Comparison of ENCODE assay signal across 18 cellular contexts in the genomic region with DNA sequence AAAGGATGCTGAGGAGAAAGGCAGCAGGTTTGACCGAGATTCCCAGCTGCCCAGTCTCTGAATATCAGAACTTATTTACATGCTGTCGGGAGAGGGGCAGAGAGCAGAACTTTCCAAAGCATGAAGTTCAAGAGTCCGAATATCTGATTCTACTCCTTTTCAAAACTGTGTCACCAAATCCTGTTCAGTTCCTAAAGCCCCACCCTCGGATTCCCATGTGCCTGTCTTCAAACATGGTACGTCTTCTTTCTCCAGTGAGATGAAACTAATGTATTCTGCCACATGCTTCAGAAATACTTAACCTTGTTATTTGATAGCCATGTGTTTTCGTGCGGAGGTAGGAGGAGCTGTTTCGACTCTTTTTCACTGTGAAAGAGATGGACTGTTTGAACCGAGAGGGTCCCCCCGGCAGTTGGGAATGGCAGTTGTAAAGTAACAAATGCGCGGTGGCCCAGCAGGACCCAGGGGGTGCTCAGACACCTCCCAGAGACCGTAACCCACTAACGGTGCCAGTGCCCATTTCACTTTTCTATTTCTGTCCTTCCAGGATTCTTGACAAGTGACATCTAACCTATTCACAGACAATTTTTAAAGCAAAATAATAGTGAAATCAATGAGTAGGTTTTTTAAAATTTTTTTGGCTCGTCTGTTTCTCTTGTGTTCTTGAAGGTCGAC.
DNase-seq lines count a peak whose midpoint lies in the region; ATAC-seq and TF ChIP-seq lines count a peak whose summit lies in the region.
"Had no signal": no experiment of that assay in that cellular context is flagged by ENCODE, and none has a peak within 500 bp of the region (broad histone marks: within the 10 kb centered on the region; RNA-seq: fewer than 3 reads in every experiment).

No MANE protein-coding gene starts in this region.

- no peaks in the 10 kb centered on the region for H3K27me3 ChIP-seq in endodermal cell (ENCODE audit: control insufficient read depth, insufficient read depth, low read length, poor library complexity, severe bottlenecking)
- H3K27me3 ChIP-seq in neuronal stem cell (ENCODE audit: control insufficient read depth in 3 of 3, insufficient read depth in 3 of 3, low read depth in 1 of 3, low read length in 3 of 3): no peaks in the 10 kb centered on the region
- H3K27me3 ChIP-seq: sigmoid colon, uterus had no signal

- H3K79me1 ChIP-seq in neuronal stem cell (ENCODE audit: low read depth, low read length): no peaks in the 10 kb centered on the region

- 70 to 80% methylated on average over 7 to 16 of the region's 16 CpGs for WGBS in endodermal cell (ENCODE audit: insufficient coverage in 1 of 2, insufficient read length in 1 of 2), 2 experiments
- WGBS in neuronal stem cell (ENCODE audit: extremely low coverage in 2 of 2, insufficient read length in 2 of 2, insufficient replicate concordance in 1 of 2), 2 donors: no CpG with 5 or more reads among the region's 16 CpGs

- no peak overlapping the region for H2BK5ac ChIP-seq in neuronal stem cell (ENCODE audit: low read length)

- DNase-seq in G401 (ENCODE audit: low spot score) (peak; percentile 66), NCI-H2171 (lab: John Stamatoyannopoulos, UW) (peak; percentile 61), endodermal cell (no peak), neuronal stem cell (ENCODE audit: low spot score) (no peak), COLO829 (ENCODE audit: low spot score) (no peak), NCI-H1436 (lab: John Stamatoyannopoulos, UW) (no peak), germinal center (ENCODE audit: low spot score) (no peak)
- DNase-seq: activated CD4-positive, alpha-beta T cell treated with anti-CD3 and anti-CD28 coated beads, Interleukin-2, amount 50 U/mL, for 48 hours; NCI-H2029 treated with DMSO at 0.1 percent for 48 hours; sigmoid colon; stimulated activated CD4-positive, alpha-beta T cell treated with anti-CD3 and anti-CD28 coated beads, Interleukin-2, amount 100 ng/mL, for 24 hours; uterus had no signal

- H3K4me2 ChIP-seq in neuronal stem cell (ENCODE audit: insufficient read depth, low read length, poor library complexity, severe bottlenecking): no peak overlapping the region

- no peak overlapping the region for H4K8ac ChIP-seq in neuronal stem cell (ENCODE audit: low read depth, low read length)

- H3K9ac ChIP-seq in endodermal cell (ENCODE audit: extremely low read depth, low read length, poor library complexity, severe bottlenecking) (no peak overlapping the region), neuronal stem cell (ENCODE audit: low read depth, low read length, poor library complexity) (no peak overlapping the region)

- H2BK120ac ChIP-seq in neuronal stem cell (ENCODE audit: low read depth, low read length): no peak overlapping the region

- peaks cover 6% of the 10 kb centered on the region for H3K4me1 Mint-ChIP-seq in endodermal cell
- H3K4me1 Mint-ChIP-seq: activated naive CD4-positive, alpha-beta T cell treated with anti-CD3 and anti-CD28 coated beads, Interleukin-2, amount 50 U/mL, for 24 hours had no signal

- no peak for TF ChIP-seq CTCF in endodermal cell (conservative IDR thresholded peaks at IDR 0.05)

- H3K36me3 ChIP-seq in endodermal cell (ENCODE audit: control insufficient read depth, insufficient read depth, low read length): no peaks in the 10 kb centered on the region
- no peaks in the 10 kb centered on the region for H3K36me3 ChIP-seq in neuronal stem cell (replicated peaks in 1 of 2; ENCODE audit: control insufficient read depth in 2 of 2, insufficient read depth in 2 of 2, low read length in 2 of 2)
- H3K36me3 ChIP-seq: sigmoid colon, uterus had no signal

- no peak overlapping the region for H2BK12ac ChIP-seq in neuronal stem cell (ENCODE audit: low read length)

- no peak overlapping the region for H3K4ac ChIP-seq in neuronal stem cell (ENCODE audit: low read length)

- H4K91ac ChIP-seq in neuronal stem cell (ENCODE audit: low read depth, low read length, poor library complexity): no peak overlapping the region

- H3K18ac ChIP-seq in neuronal stem cell (ENCODE audit: low read length): no peak overlapping the region

- no peak overlapping the region for H2AK5ac ChIP-seq in neuronal stem cell (ENCODE audit: low read depth, low read length)

- in situ Hi-C loops in G401 (cut with HindIII; ENCODE audit: low sequenced_read_pairs): no loop called here

- H2AFZ ChIP-seq in neuronal stem cell (ENCODE audit: low read length): peak overlapping the region; percentile 76

- no peak overlapping the region for H2BK15ac ChIP-seq in neuronal stem cell (ENCODE audit: low read length)

- H3K27ac ChIP-seq in endodermal cell (ENCODE audit: low read depth, low read length): peak overlapping the region; percentile 36
- H3K27ac ChIP-seq in neuronal stem cell (replicated peaks; ENCODE audit: low read length): no peak overlapping the region
- H3K27ac ChIP-seq: epithelial cell of prostate, sigmoid colon, uterus had no signal

- no peak overlapping the region for H3K14ac ChIP-seq in neuronal stem cell (ENCODE audit: low read length)

- no peak overlapping the region for H3K4me3 Mint-ChIP-seq in endodermal cell
- H3K4me3 Mint-ChIP-seq: activated naive CD4-positive, alpha-beta T cell treated with anti-CD3 and anti-CD28 coated beads, Interleukin-2, amount 50 U/mL, for 24 hours; dendritic cell treated with granulocyte-macrophage colony-stimulating factor and Interleukin-4, amounts not matched to agents 40 ng/mL and 50 ng/mL, for 4 days; natural killer cell treated with Interleukin-12 subunit alpha and Interleukin-12 subunit beta and Interleukin-15 and Interleukin-18, amount 100 ng/mL, for 72 hours had no signal

- no peak for ATAC-seq in HG03378 (IDR thresholded peaks at IDR 0.05; ENCODE audit: unreplicated experiment)
- ATAC-seq: GM12878; natural killer cell treated with Interleukin-12 subunit alpha and Interleukin-12 subunit beta and Interleukin-15 and Interleukin-18, amount 100 ng/mL, for 72 hours had no signal

- no peak overlapping the region for H3K27ac Mint-ChIP-seq in endodermal cell
- H3K27ac Mint-ChIP-seq: activated naive CD4-positive, alpha-beta T cell treated with anti-CD3 and anti-CD28 coated beads, Interleukin-2, amount 50 U/mL, for 24 hours; dendritic cell treated with granulocyte-macrophage colony-stimulating factor and Interleukin-4, amounts not matched to agents 40 ng/mL and 50 ng/mL, for 4 days; natural killer cell treated with Interleukin-12 subunit alpha and Interleukin-12 subunit beta and Interleukin-15 and Interleukin-18, amount 100 ng/mL, for 72 hours had no signal

- peaks cover 3% of the 10 kb centered on the region for H3K9me3 Mint-ChIP-seq in endodermal cell
- H3K9me3 Mint-ChIP-seq: activated naive CD4-positive, alpha-beta T cell treated with anti-CD3 and anti-CD28 coated beads, Interleukin-2, amount 50 U/mL, for 24 hours; dendritic cell treated with granulocyte-macrophage colony-stimulating factor and Interleukin-4, amounts not matched to agents 40 ng/mL and 50 ng/mL, for 4 days; natural killer cell treated with Interleukin-12 subunit alpha and Interleukin-12 subunit beta and Interleukin-15 and Interleukin-18, amount 100 ng/mL, for 72 hours had no signal

- no peaks in the 10 kb centered on the region for H3K36me3 Mint-ChIP-seq in endodermal cell (ENCODE audit: low read depth)
- H3K36me3 Mint-ChIP-seq: natural killer cell treated with Interleukin-12 subunit alpha and Interleukin-12 subunit beta and Interleukin-15 and Interleukin-18, amount 100 ng/mL, for 72 hours had no signal

- H3K4me3 ChIP-seq in endodermal cell (ENCODE audit: low read length) (no peak overlapping the region), neuronal stem cell (ENCODE audit: low read length in 2 of 2) (peak overlapping the region in 1 of 2 donors; percentile 30)
- H3K4me3 ChIP-seq: GM12878, sigmoid colon, uterus had no signal

- no peaks in the 10 kb centered on the region for H3K27me3 Mint-ChIP-seq in endodermal cell (ENCODE audit: insufficient read depth)
- H3K27me3 Mint-ChIP-seq: activated naive CD4-positive, alpha-beta T cell treated with anti-CD3 and anti-CD28 coated beads, Interleukin-2, amount 50 U/mL, for 24 hours had no signal

- no peaks in the 10 kb centered on the region for H3K4me1 ChIP-seq in endodermal cell (ENCODE audit: control insufficient read depth, insufficient read depth, low read length)
- peaks cover 7 to 20% of the 10 kb centered on the region in 2 donors for H3K4me1 ChIP-seq in neuronal stem cell (ENCODE audit: control insufficient read depth in 2 of 2, insufficient read depth in 1 of 2, low read depth in 1 of 2, low read length in 2 of 2)
- H3K4me1 ChIP-seq: sigmoid colon, uterus had no signal

- no peak overlapping the region for H3K23ac ChIP-seq in neuronal stem cell (ENCODE audit: low read depth, low read length, poor library complexity)

- H3K9me3 ChIP-seq in endodermal cell (ENCODE audit: control insufficient read depth, low read length): no peaks in the 10 kb centered on the region
- peaks cover 2 to 7% of the 10 kb centered on the region in 2 donors for H3K9me3 ChIP-seq in neuronal stem cell (replicated peaks in 1 of 2; ENCODE audit: control insufficient read depth in 2 of 2, insufficient read depth in 1 of 2, low read depth in 1 of 2, low read length in 2 of 2)
- H3K9me3 ChIP-seq: sigmoid colon, uterus had no signal

Comparison
In these comparisons a context has a peak if more than half of its experiments do, and no peak if none do; other contexts are left out.
1. DNase-seq: peak in G401 (single experiment) and NCI-H2171 (single experiment); none in endodermal cell (single experiment), neuronal stem cell (single experiment), COLO829 (single experiment), NCI-H1436 (single experiment) and germinal center (single experiment).